In genomic region chr5:1820381-1820780, GRCh38 we compare ENCODE assay signal across 25 cellular contexts.
"Had no signal": no experiment of that assay in that cellular context is flagged by ENCODE, and none has a peak within 500 bp of the region (broad histone marks: within the 10 kb centered on the region; RNA-seq: fewer than 3 reads in every experiment).

No MANE protein-coding gene starts in this region.

- H3K27ac ChIP-seq: breast epithelium, esophagus muscularis mucosa, foreskin keratinocyte, heart right ventricle, parathyroid adenoma, tibial nerve, WERI-Rb-1 had no signal

- H3K9me3 Mint-ChIP-seq: activated CD4-positive, alpha-beta memory T cell treated with anti-CD3 and anti-CD28 coated beads, Interleukin-2, amount 10 ng/mL, durations not matched to agents 7 days and 5 days; activated CD4-positive, alpha-beta T cell treated with anti-CD3 and anti-CD28 coated beads, Interleukin-2, amount 10 ng/mL, durations not matched to agents 7 days and 5 days; activated naive CD4-positive, alpha-beta T cell treated with anti-CD3 and anti-CD28 coated beads, Interleukin-2, amount 50 U/mL, for 24 hours; activated T-cell treated with anti-CD3 and anti-CD28 coated beads, Interleukin-2, amount 50 U/mL, for 24 hours; naive thymus-derived CD8-positive, alpha-beta T cell; neural crest cell; T-helper 1 cell treated with Interleukin-12 subunit alpha and Interleukin-12 subunit beta and Interleukin-4 antibody, amounts not matched to agents 30 μg/mL and 1 μg/mL, for 36 hours had no signal

- H3K36me3 ChIP-seq: breast epithelium had no signal

- H3K9me3 ChIP-seq: breast epithelium, esophagus muscularis mucosa had no signal

- H3K27me3 ChIP-seq: breast epithelium, esophagus muscularis mucosa, foreskin keratinocyte, heart right ventricle, tibial nerve had no signal

- H3K79me2 ChIP-seq: parathyroid adenoma had no signal

- H3K4me1 ChIP-seq: breast epithelium, esophagus muscularis mucosa, foreskin keratinocyte, heart right ventricle, parathyroid adenoma, tibial nerve had no signal

- H2AFZ ChIP-seq: parathyroid adenoma had no signal

- H3K4me1 Mint-ChIP-seq: activated CD4-positive, alpha-beta T cell treated with anti-CD3 and anti-CD28 coated beads, Interleukin-2, amount 10 ng/mL, durations not matched to agents 7 days and 5 days; activated naive CD4-positive, alpha-beta T cell treated with anti-CD3 and anti-CD28 coated beads, Interleukin-2, amount 50 U/mL, for 24 hours had no signal

- H3K4me3 Mint-ChIP-seq: activated CD4-positive, alpha-beta memory T cell treated with anti-CD3 and anti-CD28 coated beads, Interleukin-2, amount 10 ng/mL, durations not matched to agents 7 days and 5 days; activated CD4-positive, alpha-beta T cell treated with anti-CD3 and anti-CD28 coated beads, Interleukin-2, amount 10 ng/mL, durations not matched to agents 7 days and 5 days; activated naive CD4-positive, alpha-beta T cell treated with anti-CD3 and anti-CD28 coated beads, Interleukin-2, amount 50 U/mL, for 24 hours; activated T-cell treated with anti-CD3 and anti-CD28 coated beads, Interleukin-2, amount 50 U/mL, for 24 hours; naive thymus-derived CD8-positive, alpha-beta T cell; neural crest cell; T-helper 1 cell treated with Interleukin-12 subunit alpha and Interleukin-12 subunit beta and Interleukin-4 antibody, amounts not matched to agents 30 μg/mL and 1 μg/mL, for 36 hours had no signal

- DNase-seq: activated CD4-positive, alpha-beta memory T cell treated with anti-CD3 and anti-CD28 coated beads, Interleukin-2, amount 10 ng/mL, durations not matched to agents 7 days and 5 days; activated CD4-positive, alpha-beta T cell treated with anti-CD3 and anti-CD28 coated beads, Interleukin-2, amount 10 ng/mL, durations not matched to agents 7 days and 5 days; activated CD8-positive, alpha-beta memory T cell treated with anti-CD3 and anti-CD28 coated beads, Interleukin-2, amount 50 U/mL, for 48 hours; activated T-cell treated with anti-CD3 and anti-CD28 coated beads, Interleukin-2, amount 50 U/mL, for 24 hours; central memory CD4-positive, alpha-beta T cell; dermis blood vessel endothelial cell; effector CD4-positive, alpha-beta T cell; foreskin keratinocyte; heart right ventricle; midbrain; naive thymus-derived CD8-positive, alpha-beta T cell; nucleus accumbens; right cardiac atrium; stimulated activated CD4-positive, alpha-beta T cell treated with anti-CD3 and anti-CD28 coated beads, Interleukin-2, amount 100 ng/mL, for 48 hours; stimulated activated naive CD4-positive, alpha-beta T cell treated with Interleukin-2 at 50 U/mL for 16 hours; T1000; WERI-Rb-1 had no signal

- H3K4me3 ChIP-seq: breast epithelium, esophagus muscularis mucosa, heart right ventricle, tibial nerve had no signal

- ATAC-seq: activated CD4-positive, CD25-positive, alpha-beta regulatory T cell treated with anti-CD3 and anti-CD28 coated beads, Interleukin-2, amount 50 U/mL, for 24 hours; foreskin keratinocyte; heart right ventricle; naive thymus-derived CD8-positive, alpha-beta T cell; right cardiac atrium had no signal

- H3K27ac Mint-ChIP-seq: activated CD4-positive, alpha-beta memory T cell treated with anti-CD3 and anti-CD28 coated beads, Interleukin-2, amount 10 ng/mL, durations not matched to agents 7 days and 5 days; activated CD4-positive, alpha-beta T cell treated with anti-CD3 and anti-CD28 coated beads, Interleukin-2, amount 10 ng/mL, durations not matched to agents 7 days and 5 days; activated naive CD4-positive, alpha-beta T cell treated with anti-CD3 and anti-CD28 coated beads, Interleukin-2, amount 50 U/mL, for 24 hours; activated T-cell treated with anti-CD3 and anti-CD28 coated beads, Interleukin-2, amount 50 U/mL, for 24 hours; T-helper 1 cell treated with Interleukin-12 subunit alpha and Interleukin-12 subunit beta and Interleukin-4 antibody, amounts not matched to agents 30 μg/mL and 1 μg/mL, for 36 hours had no signal

- H3K9ac ChIP-seq: parathyroid adenoma had no signal

- H3K27me3 Mint-ChIP-seq: activated CD4-positive, alpha-beta memory T cell treated with anti-CD3 and anti-CD28 coated beads, Interleukin-2, amount 10 ng/mL, durations not matched to agents 7 days and 5 days; activated CD4-positive, alpha-beta T cell treated with anti-CD3 and anti-CD28 coated beads, Interleukin-2, amount 10 ng/mL, durations not matched to agents 7 days and 5 days; activated naive CD4-positive, alpha-beta T cell treated with anti-CD3 and anti-CD28 coated beads, Interleukin-2, amount 50 U/mL, for 24 hours; activated T-cell treated with anti-CD3 and anti-CD28 coated beads, Interleukin-2, amount 50 U/mL, for 24 hours; naive thymus-derived CD8-positive, alpha-beta T cell had no signal
